8 cellular contexts compared by ENCODE assay signal in genomic region chr20:49713779-49714712, GRCh38.
DNase-seq lines count a peak whose midpoint lies in the region; ATAC-seq lines count a peak whose summit lies in the region.

TSS of gene B4GALT5 (minus strand) at chr20:49713878. CDS start at chr20:49713690, 188 bp downstream.

- DNase-seq in NCI-H2107 (lab: John Stamatoyannopoulos, UW), result peak; percentile 59
- no peak for DNase-seq in NCI-H2107 treated with DMSO at 0.1 percent for 48 hours (lab: John Stamatoyannopoulos, UW; ENCODE audit: unreplicated experiment)
- DNase-seq in NCI-H226, result peak; percentile 53
- DNase-seq in activated CD4-positive, CD25-positive, alpha-beta regulatory T cell (lab: John Stamatoyannopoulos, UW), result peak; percentile 30 to 44 (median 34)
- DNase-seq in central memory CD4-positive, alpha-beta T cell, result peak; percentile 56
- DNase-seq in inferior parietal cortex (ENCODE audit: extremely low spot score), result peak; percentile 75
- peak; percentile 36 for DNase-seq in smooth muscle cell of the brain vasculature (ENCODE audit: low read depth, low spot score)

- peak; percentile 68 for ATAC-seq in HG02981 (IDR thresholded peaks at IDR 0.05; ENCODE audit: unreplicated experiment)
